ENCODE assay signal across 19 cellular contexts in genomic region chr4:163550869-163551267, GRCh38. TPM values are rescaled to one million over a fixed set of nuclear protein-coding genes. Genes with fewer than 3 reads are reported as not detected.
A peak's percentile ranks its signal among the peaks of the same experiment; 100 is the strongest.
DNase-seq lines count a peak whose midpoint lies in the region; ATAC-seq, FAIRE-seq and TF ChIP-seq lines count a peak whose summit lies in the region.
"Had no signal": no experiment of that assay in that cellular context is flagged by ENCODE, and none has a peak within 500 bp of the region (broad histone marks: within the 10 kb centered on the region; RNA-seq: fewer than 3 reads in every experiment).

No MANE protein-coding gene starts in this region.

- H3K27me3 ChIP-seq in HepG2 (ENCODE audit: control insufficient read depth in 1 of 2, insufficient read depth in 2 of 2, low read length in 2 of 2) (no peaks in the 10 kb centered on the region), right lobe of liver (no peaks in the 10 kb centered on the region), keratinocyte (ENCODE audit: control insufficient read depth, extremely low read depth, insufficient read depth, low read length) (no peaks in the 10 kb centered on the region)
- H3K27me3 ChIP-seq: BE2C, esophagus muscularis mucosa, foreskin keratinocyte, left lung, SJCRH30 had no signal

- H3K4me1 Mint-ChIP-seq in WTC11 (peaks cover 2% of the 10 kb centered on the region; the same call in 1 of the 2 replicates), T-helper 17 cell (peaks cover 8% of the 10 kb centered on the region)

- dilution Hi-C loops in keratinocyte (cut with MboI; ENCODE audit: extremely low pct_ligation_motif_present, low sequenced_read_pairs), result loop anchor here (25.0 kb wide), 1 partner anchor 211 kb away; no protein-coding TSS in a partner anchor

- ATAC-seq in HepG2, result no peak
- no peak for ATAC-seq in right lobe of liver
- ATAC-seq in WTC11, result no peak
- no peak for ATAC-seq in HG03442 (IDR thresholded peaks at IDR 0.05; ENCODE audit: unreplicated experiment)
- no peak for ATAC-seq in HG02884 (IDR thresholded peaks at IDR 0.05; ENCODE audit: unreplicated experiment)
- ATAC-seq in T-helper 17 cell, result no peak

- TF ChIP-seq EP300 in HepG2 (IDR thresholded peaks at IDR 0.05; ENCODE audit: low read depth in 2 of 2, low read length in 2 of 2) (no peak), HepG2 (CRISPR knock-in tag; IDR thresholded peaks at IDR 0.05; ENCODE audit: borderline replicate concordance) (no peak)

- no peak for TF ChIP-seq RAD21 in HepG2 (CRISPR knock-in tag; IDR thresholded peaks at IDR 0.05)

- POLR2A ChIA-PET in HepG2 (lab: Yijun Ruan, JAX), result no interaction called here
- POLR2A ChIA-PET in WTC11 (lab: Charles Lee), result interaction anchor here (0.6 to 0.7 kb wide), 3 partner anchors 91 to 456 kb away, joined by 3 to 4 read pairs (median 3); no protein-coding TSS in a partner anchor

- H3K36me3 ChIP-seq in HepG2 (replicated peaks in 1 of 2; ENCODE audit: control insufficient read depth in 1 of 2, insufficient read depth in 2 of 2, low read length in 2 of 2) (no peaks in the 10 kb centered on the region; a peak in 1 of 5 replicates), right lobe of liver (no peaks in the 10 kb centered on the region), keratinocyte (ENCODE audit: control insufficient read depth in 2 of 2, extremely low read depth in 1 of 2, insufficient read depth in 2 of 2, low read length in 2 of 2) (no peaks in the 10 kb centered on the region)
- H3K36me3 ChIP-seq: BE2C, esophagus muscularis mucosa, left lung, SJCRH30 had no signal

- peak overlapping the region; percentile 33; the same call in 1 of the 2 replicates for H3K4me2 ChIP-seq in HepG2 (ENCODE audit: low read depth, low read length)
- peak overlapping the region; percentile 61 for H3K4me2 ChIP-seq in keratinocyte (ENCODE audit: control insufficient read depth, extremely low read depth, insufficient read depth, low read depth, low read length)

- H3K4me3 Mint-ChIP-seq in WTC11 (peak overlapping the region; percentile 77), T-helper 17 cell (no peak overlapping the region)

- H3K27ac Mint-ChIP-seq in WTC11 (no peak overlapping the region), T-helper 17 cell (no peak overlapping the region)
- H3K27ac Mint-ChIP-seq: activated CD8-positive, alpha-beta T cell treated with anti-CD3 and anti-CD28 coated beads for 36 hours; activated T-helper 2 cell treated with anti-CD3 and anti-CD28 coated beads, Interferon-gamma antibody, Interleukin-2, Interleukin-4, amounts not matched to agents 10 μg/mL and 5 μg/mL and 100 μg/mL, durations not matched to agents 14 hours and 24 hours and 36 hours had no signal

- H2AFZ ChIP-seq in HepG2 (ENCODE audit: low read length), result no peak overlapping the region
- no peak overlapping the region for H2AFZ ChIP-seq in keratinocyte (ENCODE audit: control insufficient read depth, low read length)

- H3K79me2 ChIP-seq in HepG2 (ENCODE audit: insufficient read depth, low read length), result no peaks in the 10 kb centered on the region
- H3K79me2 ChIP-seq in keratinocyte (ENCODE audit: control insufficient read depth, insufficient read depth, low read length), result no peaks in the 10 kb centered on the region

- in situ Hi-C loops in HepG2 (cut with HindIII; ENCODE audit: extremely low pct_ligation_motif_present, low pct_unique_long_range_greater_than_20kb), result loop anchor here (10.0 to 25.0 kb wide), 2 partner anchors 114 to 1186 kb away; no protein-coding TSS in a partner anchor

- H3K9me1 ChIP-seq in keratinocyte (ENCODE audit: control insufficient read depth, extremely low read depth, insufficient read depth, low read length), result no peaks in the 10 kb centered on the region

- no peaks in the 10 kb centered on the region for H3K36me3 Mint-ChIP-seq in WTC11
- H3K36me3 Mint-ChIP-seq in T-helper 17 cell (ENCODE audit: low read depth), result no peaks in the 10 kb centered on the region
- H3K36me3 Mint-ChIP-seq: activated naive CD4-positive, alpha-beta T cell treated with anti-CD3 and anti-CD28 coated beads, Interleukin-2, amount 50 U/mL, for 72 hours; natural killer cell treated with Interleukin-12 subunit alpha and Interleukin-12 subunit beta and Interleukin-15 and Interleukin-18, amount 100 ng/mL, for 72 hours had no signal

- no peak for DNase-seq in HepG2 (ENCODE audit: low spot score)
- no peak for DNase-seq in right lobe of liver
- no peak for DNase-seq in WTC11 (ENCODE audit: low spot score)
- no peak for DNase-seq in keratinocyte (ENCODE audit: low read depth, low spot score)
- DNase-seq in T-helper 17 cell, result no peak
- no peak for DNase-seq in NCI-H69 (lab: John Stamatoyannopoulos, UW)
- DNase-seq: cortex of kidney had no signal

- 50% methylated on average over 6 of the region's 6 CpGs for WGBS in HepG2 (ENCODE audit: low lambda C conversion rate)
- WGBS in right lobe of liver (ENCODE audit: insufficient coverage, low coverage, low lambda C conversion rate, missing lambda C conversion rate), result 59% methylated on average over 6 of the region's 6 CpGs

- intact Hi-C loops in HepG2 (cut with micrococcal nuclease; ENCODE audit: unreplicated experiment) (loop anchor here (1.0 kb wide), 2 partner anchors 130 to 461 kb away; no protein-coding TSS in a partner anchor), right lobe of liver (cut with DNase I) (loop anchor here in 1 of 2 donors (5.0 kb wide), 1 partner anchor 64 kb away; no protein-coding TSS in a partner anchor)

- CTCF ChIA-PET in HepG2 (lab: Yijun Ruan, JAX; ENCODE audit: low intra/inter-chr PET ratio, low total read pairs) (interaction anchor here (1.7 kb wide), 1 partner anchor 130 kb away, joined by 4 read pairs; no protein-coding TSS in a partner anchor), WTC11 (lab: Charles Lee) (interaction anchor here (0.6 to 2.3 kb wide), 54 partner anchors 10 to 1217 kb away, joined by 3 to 30 read pairs (median 4); partner anchors contain the start of genes NPY1R and TMA16)

- H3K9me3 ChIP-seq in HepG2 (ENCODE audit: low read length) (no peaks in the 10 kb centered on the region), right lobe of liver (no peaks in the 10 kb centered on the region), keratinocyte (ENCODE audit: control insufficient read depth, low read depth, low read length) (no peaks in the 10 kb centered on the region), T-helper 17 cell (ENCODE audit: control insufficient read depth, low read length, poor library complexity, severe bottlenecking) (no peaks in the 10 kb centered on the region)
- H3K9me3 ChIP-seq: BE2C, esophagus muscularis mucosa, left lung, SJCRH30 had no signal

- H3K27me3 Mint-ChIP-seq in WTC11 (ENCODE audit: low read depth) (no peaks in the 10 kb centered on the region), T-helper 17 cell (no peaks in the 10 kb centered on the region)
- H3K27me3 Mint-ChIP-seq: activated CD8-positive, alpha-beta T cell treated with anti-CD3 and anti-CD28 coated beads for 36 hours had no signal

- H3K4me3 ChIP-seq in HepG2 (replicated peaks in 1 of 3; ENCODE audit: insufficient read depth in 1 of 3, low read depth in 2 of 3, low read length in 3 of 3) (no peak overlapping the region), right lobe of liver (no peak overlapping the region), keratinocyte (ENCODE audit: control insufficient read depth in 2 of 3, extremely low read depth in 1 of 3, insufficient read depth in 2 of 3, low read depth in 1 of 3, low read length in 3 of 3) (no peak overlapping the region)
- H3K4me3 ChIP-seq: SJCRH30 had no signal

- H3K9ac ChIP-seq in HepG2 (ENCODE audit: insufficient read depth, low read depth, low read length), result no peak overlapping the region
- no peak overlapping the region for H3K9ac ChIP-seq in keratinocyte (ENCODE audit: control insufficient read depth, extremely low read depth, insufficient read depth, low read length)

- H3K27ac ChIP-seq in HepG2 (ENCODE audit: extremely low read length, insufficient read depth, low read length) (no peak overlapping the region), right lobe of liver (no peak overlapping the region), keratinocyte (ENCODE audit: control insufficient read depth, insufficient read depth, low read length) (no peak overlapping the region)
- H3K27ac ChIP-seq: esophagus muscularis mucosa, foreskin keratinocyte, left lung, SJCRH30 had no signal

- FAIRE-seq in HepG2 (lab: Jason Lieb, UNC) (no peak), keratinocyte (lab: Jason Lieb, UNC) (no peak)
- FAIRE-seq: RCC 7860 had no signal

- H3K4me1 ChIP-seq in HepG2 (ENCODE audit: insufficient read depth, low read length) (0 out of 2 replicates have a peak, but pooled peaks cover 6% of the 10 kb centered on the region), right lobe of liver (peaks cover 0 to 4% (median 0%) of the 10 kb centered on the region in 4 donors), keratinocyte (ENCODE audit: control insufficient read depth, extremely low read depth, insufficient read depth, low read length) (peaks cover 12% of the 10 kb centered on the region)
- H3K4me1 ChIP-seq: BE2C had no signal

- H3K9me3 Mint-ChIP-seq in WTC11, result no peaks in the 10 kb centered on the region
- H3K9me3 Mint-ChIP-seq: activated CD8-positive, alpha-beta T cell treated with anti-CD3 and anti-CD28 coated beads for 36 hours; activated naive CD4-positive, alpha-beta T cell treated with anti-CD3 and anti-CD28 coated beads, Interleukin-2, amount 50 U/mL, for 72 hours; activated T-helper 2 cell treated with anti-CD3 and anti-CD28 coated beads, Interferon-gamma antibody, Interleukin-2, Interleukin-4, amounts not matched to agents 10 μg/mL and 5 μg/mL and 100 μg/mL, durations not matched to agents 14 hours and 24 hours and 36 hours; natural killer cell treated with Interleukin-12 subunit alpha and Interleukin-12 subunit beta and Interleukin-15 and Interleukin-18, amount 100 ng/mL, for 72 hours had no signal

- TF ChIP-seq POLR2A in HepG2 (IDR thresholded peaks at IDR 0.05; ENCODE audit: insufficient read depth in 1 of 2, low read depth in 2 of 2, low read length in 2 of 2) (no peak), right lobe of liver (IDR thresholded peaks at IDR 0.05) (no peak)

- no peaks in the 10 kb centered on the region for H4K20me1 ChIP-seq in HepG2 (ENCODE audit: insufficient read depth, low read length)
- H4K20me1 ChIP-seq in keratinocyte (ENCODE audit: control insufficient read depth, extremely low read depth, insufficient read depth, low read length), result no peaks in the 10 kb centered on the region

- TF ChIP-seq CTCF in HepG2 (CRISPR knock-in tag; IDR thresholded peaks at IDR 0.05), result no peak
- no peak for TF ChIP-seq CTCF in right lobe of liver (IDR thresholded peaks at IDR 0.05)
- no peak for TF ChIP-seq CTCF in WTC11 (IDR thresholded peaks at IDR 0.05)
- no peak for TF ChIP-seq CTCF in keratinocyte (optimal IDR thresholded peaks at IDR 0.05 in 1 of 3, IDR thresholded peaks at IDR 0.05 in 1 of 3, conservative IDR thresholded peaks at IDR 0.05 in 1 of 3; ENCODE audit: extremely low read depth in 1 of 3, insufficient read depth in 2 of 3, low read length in 3 of 3)

- BruUV-seq in HepG2 (replicated peaks; lab: Mats Ljungman, UMichigan), result no TSS peak

RNA-seq across cellular contexts. Expression of gene TMA16, which starts 56.4 kb away (rescaled TPM):
- 52.5 and 69.0 TPM in 2 replicates for total RNA-seq in HepG2 (2016; rRNA removed; fragmentation: Illumina TruSeq; extraction: Trizol)
- total RNA-seq in HepG2 (2016; cell fraction: cytosol; rRNA removed; fragmentation: Illumina TruSeq; extraction: Trizol; ENCODE audit: low read depth), result 11.9 and 13.1 TPM in 2 replicates
- total RNA-seq in HepG2 (2016; cell fraction: insoluble cytoplasmic fraction; rRNA removed; fragmentation: Illumina TruSeq; extraction: Trizol), result 50.9 and 66.9 TPM in 2 replicates
- total RNA-seq in HepG2 (2016; cell fraction: membrane; rRNA removed; fragmentation: Illumina TruSeq; extraction: Trizol), result 16.5 and 17.2 TPM in 2 replicates
- 44.0 and 49.8 TPM in 2 replicates for total RNA-seq in HepG2 (2016; cell fraction: nucleus; rRNA removed; fragmentation: Illumina TruSeq; extraction: Trizol)
- polyA plus RNA-seq in HepG2 (2011; rRNA removed), result 5.5 and 8.1 TPM in 2 replicates
- 4.3 and 6.7 TPM in 2 replicates for polyA plus RNA-seq in HepG2 (2011; cell fraction: cytosol; rRNA removed)
- polyA plus RNA-seq in HepG2 (2011; cell fraction: nucleus; rRNA removed), result 5.6 and 6.9 TPM in 2 replicates
- 27.0 and 34.3 TPM in 2 replicates for polyA plus RNA-seq in HepG2 (2012)
- 8.3 and 9.3 TPM in 2 replicates for polyA plus RNA-seq in HepG2 (2016; cell fraction: cytosol; fragmentation: Illumina TruSeq; extraction: Trizol; ENCODE audit: low read depth)
- 57.7 and 64.9 TPM in 2 replicates for polyA plus RNA-seq in HepG2 (2016; cell fraction: insoluble cytoplasmic fraction; fragmentation: Illumina TruSeq; extraction: Trizol; ENCODE audit: low read depth)
- polyA plus RNA-seq in HepG2 (2016; cell fraction: membrane; fragmentation: Illumina TruSeq; extraction: Trizol; ENCODE audit: low read depth), result 9.0 and 9.8 TPM in 2 replicates
- 23.1 and 23.7 TPM in 2 replicates for polyA plus RNA-seq in HepG2 (2016; cell fraction: nucleus; fragmentation: Illumina TruSeq; extraction: Trizol; ENCODE audit: insufficient read depth, low read depth)
- polyA minus RNA-seq in HepG2 (2011; rRNA and poly(A)+ RNA removed; ENCODE audit: low replicate concordance), result 7.5 and 13.3 TPM in 2 replicates
- 8.4 and 11.8 TPM in 2 replicates for polyA minus RNA-seq in HepG2 (2011; cell fraction: cytosol; rRNA and poly(A)+ RNA removed)
- polyA minus RNA-seq in HepG2 (2011; cell fraction: nucleus; rRNA and poly(A)+ RNA removed), result 72.2 and 87.8 TPM in 2 replicates
- total RNA-seq in right lobe of liver, result 10 to 100 TPM in 5 of 6 experiments, 1 to 10 TPM in 1; 6.0 to 27.0 (median 11.9) TPM
- total RNA-seq in WTC11 (2021), result 63.7 to 64.9 TPM (median 64.8 TPM) in 3 replicates
- 8.3 to 23.1 TPM (median 21.3 TPM) in 3 replicates for polyA plus RNA-seq in keratinocyte
- 28.9 TPM for polyA plus RNA-seq in keratinocyte (2011; ENCODE audit: low read depth)
- 15.5 and 16.4 TPM in 2 replicates for polyA plus RNA-seq in keratinocyte (2011; cell fraction: cytosol; rRNA removed)
- 9.6 and 15.8 TPM in 2 replicates for polyA plus RNA-seq in keratinocyte (2011; cell fraction: nucleus; rRNA removed)
- 26.2 and 44.6 TPM in 2 replicates for polyA plus RNA-seq in keratinocyte (2012; ENCODE audit: low replicate concordance)
- polyA minus RNA-seq in keratinocyte, result 3.3 to 10.9 TPM (median 5.1 TPM) in 3 replicates
- 14.8 TPM for polyA minus RNA-seq in keratinocyte (2011; cell fraction: cytosol; rRNA and poly(A)+ RNA removed)
- 10.2 and 13.8 TPM in 2 replicates for polyA minus RNA-seq in keratinocyte (2011; cell fraction: nucleus; rRNA and poly(A)+ RNA removed)
- 10 to 100 TPM in 1 of 2 donors, 1 to 10 TPM in 1; 7.5 to 10.9 TPM for total RNA-seq in T-helper 17 cell
